1 cellular context compared by ENCODE assay signal in the genomic region with DNA sequence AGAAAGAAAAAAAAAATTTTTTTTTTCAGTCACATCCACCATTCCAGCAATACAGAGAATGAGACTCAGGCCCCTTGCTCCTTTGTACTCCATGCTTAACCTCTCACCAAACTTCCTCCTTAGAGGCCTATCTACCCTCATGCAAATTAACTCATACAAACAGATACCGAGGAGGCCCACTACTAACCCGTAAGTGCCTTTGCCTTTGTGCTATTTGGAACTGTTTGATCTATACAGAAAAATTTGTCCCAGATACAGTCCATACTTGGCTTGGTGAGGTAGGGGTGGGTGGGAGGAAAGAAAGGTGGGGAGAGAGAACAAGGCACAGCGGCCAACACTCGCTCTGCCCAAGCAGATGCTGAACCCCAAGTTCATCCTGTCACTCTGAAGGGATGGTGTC.
TF ChIP-seq lines count a peak whose summit lies in the region.

No MANE protein-coding gene starts in this region.

TF ChIP-seq in A549, 52 proteins besides CTCF, POLR2A, EP300 and RAD21 (continued from another document):
- TF ChIP-seq ZC3H11A (IDR thresholded peaks at IDR 0.05) = no peak
- no peak for TF ChIP-seq CBX8 (IDR thresholded peaks at IDR 0.05)
- no peak; the same call in 1 of the 2 replicates for TF ChIP-seq ZNF302 (CRISPR knock-in tag; IDR thresholded peaks at IDR 0.05)
- no peak for TF ChIP-seq MAZ (IDR thresholded peaks at IDR 0.05; ENCODE audit: borderline replicate concordance, low read depth, low read length)
- TF ChIP-seq FOSB (CRISPR knock-in tag; IDR thresholded peaks at IDR 0.05) = no peak
- no peak for TF ChIP-seq CEBPB (IDR thresholded peaks at IDR 0.05)
- no peak for TF ChIP-seq FOXS1 (CRISPR knock-in tag; IDR thresholded peaks at IDR 0.05)
- TF ChIP-seq, protein P1, sequence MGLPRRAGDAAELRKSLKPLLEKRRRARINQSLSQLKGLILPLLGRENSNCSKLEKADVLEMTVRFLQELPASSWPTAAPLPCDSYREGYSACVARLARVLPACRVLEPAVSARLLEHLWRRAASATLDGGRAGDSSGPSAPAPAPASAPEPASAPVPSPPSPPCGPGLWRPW (IDR thresholded peaks at IDR 0.05) = no peak
- peak; percentile 71; the same call in 1 of the 2 replicates for TF ChIP-seq TFCP2L1 (CRISPR knock-in tag; IDR thresholded peaks at IDR 0.05)
